In the genomic region with DNA sequence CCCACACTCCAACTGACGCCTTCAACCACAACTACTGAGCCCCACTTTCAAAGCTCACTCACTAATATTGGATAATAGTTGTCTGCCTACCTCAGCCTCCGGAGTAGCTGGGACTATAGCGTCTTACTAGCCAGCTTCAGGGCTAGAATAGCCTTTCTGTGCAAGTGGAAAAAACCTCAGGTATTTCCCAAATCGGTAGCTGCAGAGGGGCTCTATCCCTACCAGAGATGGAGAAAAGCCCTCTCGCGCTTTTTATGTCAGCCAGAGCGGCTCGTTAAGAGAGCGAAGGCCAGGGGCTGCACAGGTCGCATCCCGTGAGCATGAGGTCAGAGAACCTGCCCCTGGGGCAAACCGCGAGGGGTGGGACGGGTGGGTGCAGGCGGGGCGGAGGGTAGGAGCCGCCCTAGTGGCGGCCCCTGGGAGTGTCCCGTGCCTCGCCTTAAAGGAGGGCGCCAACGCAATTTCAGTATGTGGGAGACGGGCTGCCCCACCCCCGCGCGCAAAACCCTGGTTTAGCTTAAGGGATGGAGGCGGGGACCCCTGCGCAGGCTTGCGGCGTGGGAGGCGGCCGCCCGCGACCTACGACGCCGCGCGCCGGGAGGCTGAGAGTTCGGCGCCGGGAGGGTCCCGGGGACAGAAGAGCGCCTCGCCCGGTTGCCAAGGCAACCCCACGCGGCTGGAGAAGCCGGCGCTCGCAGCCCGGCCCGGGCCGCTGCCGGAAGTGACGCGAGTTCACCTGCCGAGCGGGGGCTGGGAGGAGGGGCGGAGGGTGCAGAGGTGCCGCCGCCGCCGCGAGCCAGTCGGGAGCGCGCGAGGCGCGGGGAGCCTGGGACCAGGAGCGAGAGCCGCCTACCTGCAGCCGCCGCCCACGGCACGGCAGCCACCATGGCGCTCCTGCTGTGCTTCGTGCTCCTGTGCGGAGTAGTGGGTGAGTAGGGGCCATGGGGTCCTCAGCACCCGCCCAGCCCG, we compare ENCODE assay signal across 8 cellular contexts. TPM values are rescaled to one million over a fixed set of nuclear protein-coding genes. Genes with fewer than 3 reads are reported as not detected.
DNase-seq lines count a peak whose midpoint lies in the region; ATAC-seq, FAIRE-seq and TF ChIP-seq lines count a peak whose summit lies in the region.

A gene (plus strand): TSS at position 799 of the 969 bp plus-strand sequence. CDS start 87 bp downstream, at position 886.

- TF ChIP-seq CTCF in HFFc6 (IDR thresholded peaks at IDR 0.05), result peak; percentile 70
- TF ChIP-seq CTCF in K562 (IDR thresholded peaks at IDR 0.05 in 2 of 3, conservative IDR thresholded peaks at IDR 0.05 in 1 of 3; ENCODE audit: insufficient read depth in 2 of 3, low read depth in 1 of 3, low read length in 3 of 3), result peak; percentile 29 to 48 (median 37); a peak in 4 of 6 replicates

- BruUV-seq in K562 (replicated peaks; lab: Mats Ljungman, UMichigan), result no TSS peak

- DNase-seq in G401 (ENCODE audit: low spot score), result peak; percentile 76
- no peak for DNase-seq in HFFc6
- DNase-seq in NCI-H1105 treated with DMSO at 0.1 percent for 48 hours (lab: John Stamatoyannopoulos, UW), result peak; percentile 91
- DNase-seq in T-helper 22 cell (ENCODE audit: low read depth), result peak; percentile 68
- DNase-seq in K562 (ENCODE audit: extremely low read depth in 1 of 4, low spot score in 3 of 4), result peak; percentile 63 to 81 (median 72)
- DNase-seq in small intestine, result peak; percentile 93
- no peak for DNase-seq in epidermal melanocyte (ENCODE audit: insufficient read length, low spot score)

- H3K27me3 ChIP-seq in K562 (ENCODE audit: control insufficient read depth in 2 of 2, insufficient read depth in 2 of 2, low read length in 2 of 2), result peaks cover 12 to 14% of the 10 kb centered on the region in 2 experiments; a peak in 4 of 5 replicates
- peaks cover 0 to 2% of the 10 kb centered on the region in 2 donors for H3K27me3 ChIP-seq in small intestine (ENCODE audit: control insufficient read depth in 2 of 2, insufficient read depth in 2 of 2, low read length in 2 of 2)

- no peak for TF ChIP-seq RAD21 in K562 (CRISPR knock-in tag; conservative IDR thresholded peaks at IDR 0.05 in 1 of 2, IDR thresholded peaks at IDR 0.05 in 1 of 2)

- no peak within 1 kb of the TSS; the same call in 1 of the 2 replicates for H3K27ac Mint-ChIP-seq in HFFc6

- peak within 1 kb of the TSS; percentile 78 for H3K4me3 Mint-ChIP-seq in HFFc6

- H3K79me2 ChIP-seq in K562 (ENCODE audit: control insufficient read depth, insufficient read depth, low read length), result no peaks in the 10 kb centered on the region

- no peak within 1 kb of the TSS for H3K27ac ChIP-seq in K562 (ENCODE audit: extremely low read depth, low read depth, low read length)
- H3K27ac ChIP-seq in small intestine (ENCODE audit: low read depth in 1 of 2, low read length in 1 of 2), result peak within 1 kb of the TSS; percentile 75 to 91

- intact Hi-C loops in K562 (cut with micrococcal nuclease), result no loop called here

- peaks cover 27% of the 10 kb centered on the region for H3K4me1 Mint-ChIP-seq in HFFc6 (ENCODE audit: low read depth)

- H3K4me2 ChIP-seq in K562 (ENCODE audit: insufficient read depth, low read length), result peak within 1 kb of the TSS; percentile 55

- in situ Hi-C loops in G401 (cut with HindIII; ENCODE audit: low sequenced_read_pairs) (no loop called here), K562 (cut with MboI) (no loop called here)

- H3K4me1 ChIP-seq in K562 (replicated peaks in 1 of 2; ENCODE audit: control insufficient read depth in 2 of 2, insufficient read depth in 2 of 2, low read length in 2 of 2), result peaks cover 0 to 14% of the 10 kb centered on the region in 2 experiments; a peak in 2 of 5 replicates
- no peaks in the 10 kb centered on the region for H3K4me1 ChIP-seq in small intestine (ENCODE audit: control insufficient read depth in 2 of 2, insufficient read depth in 1 of 2, low read depth in 1 of 2, low read length in 1 of 2)

- TF ChIP-seq EP300 in K562 (IDR thresholded peaks at IDR 0.05; ENCODE audit: low read length), result no peak

- FAIRE-seq in K562 (lab: Jason Lieb, UNC) (no peak), small intestine (lab: Jason Lieb, UNC) (no peak)

- H3K27me3 Mint-ChIP-seq in HFFc6 (ENCODE audit: insufficient read depth), result peaks cover 3% of the 10 kb centered on the region; the same call in 1 of the 2 replicates

- H3K36me3 Mint-ChIP-seq in HFFc6 (ENCODE audit: low read depth), result no peaks in the 10 kb centered on the region

- H3K36me3 ChIP-seq in K562 (ENCODE audit: control insufficient read depth, insufficient read depth, low read length) (no peaks in the 10 kb centered on the region), small intestine (ENCODE audit: control insufficient read depth in 2 of 2, insufficient read depth in 2 of 2, low read length in 2 of 2) (no peaks in the 10 kb centered on the region)

- CTCF ChIA-PET in K562 (lab: Yijun Ruan, JAX; ENCODE audit: low intra/inter-chr PET ratio), result no interaction called here

- H3K4me3 ChIP-seq in K562, result peak within 1 kb of the TSS; percentile 40
- peak within 1 kb of the TSS; percentile 78 for H3K4me3 ChIP-seq in iPS-18c (ENCODE audit: insufficient read depth, low read depth, low read length)
- peak within 1 kb of the TSS; percentile 63 to 96 for H3K4me3 ChIP-seq in small intestine (ENCODE audit: low read depth in 1 of 2, low read length in 2 of 2)

- POLR2A ChIA-PET in K562 (lab: Yijun Ruan, JAX), result interaction anchor here (0.6 to 1.0 kb wide), 2 partner anchors 9 to 12 kb away, joined by 3 to 5 read pairs; no protein-coding TSS in a partner anchor

- peak within 1 kb of the TSS in 1 of 2 experiments; percentile 79; a peak in 2 of 4 replicates for H3K9ac ChIP-seq in K562 (ENCODE audit: insufficient read depth in 1 of 2, low read depth in 2 of 2, low read length in 2 of 2)

- H3K9me1 ChIP-seq in K562 (ENCODE audit: control insufficient read depth, insufficient read depth, low read length), result peaks cover 3% of the 10 kb centered on the region

- peak; percentile 94 for ATAC-seq in K562

- peak within 1 kb of the TSS; percentile 51; the same call in 1 of the 2 replicates for H2AFZ ChIP-seq in K562 (ENCODE audit: low read depth, low read length)

- TF ChIP-seq POLR2A in K562 (conservative IDR thresholded peaks at IDR 0.05), result no peak

- H4K20me1 ChIP-seq in K562 (replicated peaks; ENCODE audit: control insufficient read depth, insufficient read depth, low read length), result no peaks in the 10 kb centered on the region

- H3K9me3 ChIP-seq in K562 (replicated peaks; ENCODE audit: control insufficient read depth, insufficient read depth, low read depth, low read length), result no peaks in the 10 kb centered on the region
- no peaks in the 10 kb centered on the region for H3K9me3 ChIP-seq in iPS-18c (ENCODE audit: control insufficient read depth, insufficient read depth, low read length)
- no peaks in the 10 kb centered on the region for H3K9me3 ChIP-seq in small intestine (ENCODE audit: control insufficient read depth, low read depth)

- WGBS in K562 (ENCODE audit: insufficient coverage, low coverage, missing lambda C conversion rate), result under 1% methylated on average over 42 of the region's 83 CpGs
- 0 to 1% (median 1%) methylated on average over 57 to 83 of the region's 83 CpGs for WGBS in small intestine, 3 donors

- no peaks in the 10 kb centered on the region for H3K9me3 Mint-ChIP-seq in HFFc6

TF ChIP-seq in K562, 482 proteins besides CTCF, POLR2A, EP300 and RAD21 (continues in another document):
- TF ChIP-seq, protein P1, sequence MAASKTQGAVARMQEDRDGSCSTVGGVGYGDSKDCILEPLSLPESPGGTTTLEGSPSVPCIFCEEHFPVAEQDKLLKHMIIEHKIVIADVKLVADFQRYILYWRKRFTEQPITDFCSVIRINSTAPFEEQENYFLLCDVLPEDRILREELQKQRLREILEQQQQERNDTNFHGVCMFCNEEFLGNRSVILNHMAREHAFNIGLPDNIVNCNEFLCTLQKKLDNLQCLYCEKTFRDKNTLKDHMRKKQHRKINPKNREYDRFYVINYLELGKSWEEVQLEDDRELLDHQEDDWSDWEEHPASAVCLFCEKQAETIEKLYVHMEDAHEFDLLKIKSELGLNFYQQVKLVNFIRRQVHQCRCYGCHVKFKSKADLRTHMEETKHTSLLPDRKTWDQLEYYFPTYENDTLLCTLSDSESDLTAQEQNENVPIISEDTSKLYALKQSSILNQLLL (CRISPR knock-in tag; IDR thresholded peaks at IDR 0.05; ENCODE audit: borderline replicate concordance), result no peak
- no peak for TF ChIP-seq PURB (CRISPR knock-in tag; IDR thresholded peaks at IDR 0.05; ENCODE audit: low read depth)
- no peak for TF ChIP-seq ZNF224 (CRISPR knock-in tag; IDR thresholded peaks at IDR 0.05)

RNA-seq across cellular contexts. Expression of the gene that starts here (rescaled TPM):
- 127 and 137 TPM in 2 replicates for total RNA-seq in G401 (2014; rRNA removed; shearing (Covaris generic))
- under 1 TPM in 4 of 6 experiments, not detected in 2; 0.05 to 0.28 (median 0.09) TPM for total RNA-seq in HFFc6 (2021; fragmentation: NEBNext Ultra II Directional; extraction: Animal tissue kit (Norgen Biotek cat#: 25700))
- 0.21 TPM in 1 of 2 replicates, not detected in the other for total RNA-seq in K562 (2011; cell fraction: chromatin; rRNA removed; ENCODE audit: low replicate concordance)
- not detected in 2 replicates for total RNA-seq in K562 (2011; cell fraction: nucleolus; rRNA removed)
- 0.15 and 0.99 TPM in 2 replicates for total RNA-seq in K562 (2011; cell fraction: nucleoplasm; rRNA removed)
- total RNA-seq in K562 (2014; rRNA removed) (0.27 TPM in 1 of 2 replicates, not detected in the other), K562 (2014; rRNA removed; fragmentation: Illumina TruSeq; extraction: Trizol) (0.04 and 0.06 TPM in 2 replicates), K562 (2015; rRNA removed; fragmentation: Illumina TruSeq; extraction: Trizol) (0.07 TPM in 1 of 2 replicates, not detected in the other), K562 (2021) (0.04 and 0.22 TPM in 2 replicates)
- polyA plus RNA-seq in K562 (2011; rRNA removed) (0.07 and 0.14 TPM in 2 replicates), K562 (2014; fragmentation: Illumina TruSeq; extraction: Trizol) (0.01 TPM in 1 of 2 replicates, not detected in the other), K562 (2014; fragmentation: Nextera tagmentation; extraction: Ambion mirVana) (under 1 TPM; 0.04 to 0.17 TPM), K562 (2014; rRNA removed) (0.08 and 0.41 TPM in 2 replicates), small intestine (10 to 100 TPM; 12.5 to 39.2 (median 32.2) TPM)
- not detected in 2 replicates for polyA plus RNA-seq in K562 (2011; cell fraction: cytosol; rRNA removed)
- polyA plus RNA-seq in K562 (2011; cell fraction: nucleus; rRNA removed), result 0.07 TPM in 1 of 2 replicates, not detected in the other
- 0.03 and 0.06 TPM in 2 replicates for polyA plus RNA-seq in K562 (2012)
- 0.09 and 0.14 TPM in 2 replicates for polyA minus RNA-seq in K562 (2011; rRNA and poly(A)+ RNA removed)
- 2.7 TPM in 1 of 2 replicates, not detected in the other for polyA minus RNA-seq in K562 (2011; cell fraction: cytosol; rRNA and poly(A)+ RNA removed)
- under 0.01 TPM in 1 of 2 replicates, not detected in the other for polyA minus RNA-seq in K562 (2011; cell fraction: nucleus; rRNA and poly(A)+ RNA removed)

Comparison
In these comparisons a context has a peak if more than half of its experiments do, and no peak if none do; other contexts are left out.
1. RNA of the gene that starts here (total RNA-seq): 127 to 137 TPM in G401; 0.04 to 0.99 TPM in K562 and 0.05 to 0.28 TPM in HFFc6; every median in the first group is over 10 times any median in the second.
2. RNA of the gene that starts here (polyA plus RNA-seq): 12.5 to 39.2 TPM in small intestine; 0.01 to 0.41 TPM in K562; every median in the first group is over 4 times any median in the second.
3. DNase-seq: peak in G401 (single experiment), NCI-H1105 treated with DMSO at 0.1 percent for 48 hours (single experiment), T-helper 22 cell (single experiment), K562 (4 of 4) and small intestine (single experiment); none in HFFc6 (single experiment) and epidermal melanocyte (single experiment).
4. Peak in every context shown above with its lines, with median percentiles within 50 percentile points of each other: H3K4me3 ChIP-seq.